Comparison of ENCODE assay signal across 22 cellular contexts in the genomic region with DNA sequence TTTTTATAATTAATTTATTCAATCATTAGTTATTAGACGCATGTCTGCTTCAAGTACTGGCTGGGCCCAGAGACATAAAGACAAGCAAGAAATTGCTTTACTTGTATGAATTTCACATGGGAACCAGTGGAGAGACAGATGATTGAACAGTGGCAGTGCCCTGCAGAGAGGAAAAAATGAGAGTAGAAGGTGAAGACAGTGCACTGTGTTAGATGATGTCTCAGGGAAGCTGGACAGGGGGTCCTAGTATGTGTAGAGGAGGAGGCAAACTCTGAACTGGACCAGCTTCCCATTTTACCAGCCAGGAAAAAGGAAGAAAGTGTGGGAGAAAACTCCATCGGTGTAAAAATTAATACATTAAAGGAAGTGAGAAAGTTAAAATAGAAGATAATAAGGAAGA.
A peak's percentile ranks its signal among the peaks of the same experiment; 100 is the strongest.
DNase-seq lines count a peak whose midpoint lies in the region; ATAC-seq, FAIRE-seq and TF ChIP-seq lines count a peak whose summit lies in the region.
"Had no signal": no experiment of that assay in that cellular context is flagged by ENCODE, and none has a peak within 500 bp of the region (broad histone marks: within the 10 kb centered on the region; RNA-seq: fewer than 3 reads in every experiment).

No MANE protein-coding gene starts in this region.

- no peaks in the 10 kb centered on the region for H3K79me2 ChIP-seq in GM12878 (ENCODE audit: control insufficient read depth, insufficient read depth, low read length)

- no peaks in the 10 kb centered on the region for H3K27me3 Mint-ChIP-seq in stimulated activated naive B cell treated with anti-CD40 and anti-IgM and Interleukin-4, amounts not matched to agents 10 μg/mL and 1 μg/mL and 100 μg/mL, for 72 hours
- H3K27me3 Mint-ChIP-seq: CD4-positive, CD25-positive, alpha-beta regulatory T cell had no signal

- DNase-seq in activated naive CD4-positive, alpha-beta T cell treated with anti-CD3 and anti-CD28 coated beads, Interleukin-2, amount 50 U/mL, for 72 hours (ENCODE audit: low spot score in 2 of 2) = no peak
- DNase-seq in activated naive CD4-positive, alpha-beta T cell treated with anti-CD3 and anti-CD28 coated beads, Interleukin-2, amount 50 U/mL, for 16 hours = no peak
- no peak for DNase-seq in GM12878 (ENCODE audit: low read depth, low spot score)
- DNase-seq in stimulated activated naive B cell treated with anti-CD40 and anti-IgM and Interleukin-4, amounts not matched to agents 10 μg/mL and 1 μg/mL and 100 μg/mL, for 72 hours = no peak
- DNase-seq in stimulated activated CD4-positive, alpha-beta T cell treated with anti-CD3 and anti-CD28 coated beads, Interleukin-4, amount 100 ng/mL, for 1 hour = no peak
- DNase-seq: BE2C; C1 segment of cervical spinal cord; Caco-2; CD4-positive, CD25-positive, alpha-beta regulatory T cell; CD8-positive, alpha-beta T cell; DMS153; DMS79; EL; GF-D8; GM23248; H7; HCEC 1CT had no signal

- TF ChIP-seq RAD21 in GM12878 (IDR thresholded peaks at IDR 0.05; ENCODE audit: insufficient read depth, low read depth, low read length) = no peak

- no peak overlapping the region for H3K27ac ChIP-seq in GM12878 (ENCODE audit: control insufficient read depth, insufficient read depth)
- H3K27ac ChIP-seq: 22Rv1, GM23248 had no signal

- in situ Hi-C loops in GM12878 (cut with MboI) = no loop called here

- H3K4me2 ChIP-seq in GM12878 (ENCODE audit: control insufficient read depth, insufficient read depth) = no peak overlapping the region

- BruUV-seq in GM12878 (replicated peaks; lab: Mats Ljungman, UMichigan) = no TSS peak

- H3K9me3 ChIP-seq in GM12878 (replicated peaks; ENCODE audit: control insufficient read depth, insufficient read depth, low read length) = no peaks in the 10 kb centered on the region
- H3K9me3 ChIP-seq: BE2C, Caco-2 had no signal

- intact Hi-C loops in GM12878 (cut with micrococcal nuclease; ENCODE audit: unreplicated experiment) = no loop called here

- SMC1A ChIA-PET in GM12878 (lab: Charles Lee; ENCODE audit: uncharacterized antibody, unreplicated experiment) = no interaction called here

- no peak overlapping the region for H3K4me3 ChIP-seq in GM12878
- H3K4me3 ChIP-seq: GM23248 had no signal

- FAIRE-seq in GM12878 (lab: Jason Lieb, UNC) = no peak
- FAIRE-seq: A204.1, GM12892, H1 had no signal

- H3K4me1 Mint-ChIP-seq in stimulated activated naive B cell treated with anti-CD40 and anti-IgM and Interleukin-4, amounts not matched to agents 10 μg/mL and 1 μg/mL and 100 μg/mL, for 72 hours = peaks cover 14 to 21% of the 10 kb centered on the region in 2 donors

- peaks cover 0 to 3% of the 10 kb centered on the region in 2 donors for H3K9me3 Mint-ChIP-seq in activated naive CD4-positive, alpha-beta T cell treated with anti-CD3 and anti-CD28 coated beads, Interleukin-2, amount 50 U/mL, for 72 hours
- H3K9me3 Mint-ChIP-seq in stimulated activated naive B cell treated with anti-CD40 and anti-IgM and Interleukin-4, amounts not matched to agents 10 μg/mL and 1 μg/mL and 100 μg/mL, for 72 hours = peaks cover 0 to 4% of the 10 kb centered on the region in 2 donors
- H3K9me3 Mint-ChIP-seq: CD8-positive, alpha-beta T cell had no signal

- H3K36me3 ChIP-seq in GM12878 (ENCODE audit: control insufficient read depth in 2 of 2, insufficient read depth in 2 of 2, low read length in 1 of 2) = no peaks in the 10 kb centered on the region
- H3K36me3 ChIP-seq: BE2C had no signal

- no peak for TF ChIP-seq POLR2A in GM12878 (IDR thresholded peaks at IDR 0.05; ENCODE audit: low read depth, low read length)

- H3K27ac Mint-ChIP-seq in activated naive CD4-positive, alpha-beta T cell treated with anti-CD3 and anti-CD28 coated beads, Interleukin-2, amount 50 U/mL, for 72 hours = peak overlapping the region; percentile 16
- no peak overlapping the region for H3K27ac Mint-ChIP-seq in stimulated activated naive B cell treated with anti-CD40 and anti-IgM and Interleukin-4, amounts not matched to agents 10 μg/mL and 1 μg/mL and 100 μg/mL, for 72 hours
- H3K27ac Mint-ChIP-seq: CD4-positive, CD25-positive, alpha-beta regulatory T cell; CD8-positive, alpha-beta T cell had no signal

- no peak for TF ChIP-seq CTCF in GM12878 (IDR thresholded peaks at IDR 0.05 in 2 of 3, conservative IDR thresholded peaks at IDR 0.05 in 1 of 3; ENCODE audit: control insufficient read depth in 2 of 3, extremely low read depth in 1 of 3, insufficient read depth in 1 of 3, low read depth in 3 of 3, low read length in 3 of 3)

- H3K27me3 ChIP-seq in GM12878 (replicated peaks in 1 of 2; ENCODE audit: control insufficient read depth in 2 of 2, insufficient read depth in 2 of 2, low read length in 1 of 2) = no peaks in the 10 kb centered on the region
- H3K27me3 ChIP-seq: BE2C had no signal

- no peaks in the 10 kb centered on the region for H3K4me1 ChIP-seq in GM12878 (ENCODE audit: control insufficient read depth, insufficient read depth, low read length)
- H3K4me1 ChIP-seq: BE2C had no signal

- no peak overlapping the region for H2AFZ ChIP-seq in GM12878 (ENCODE audit: control insufficient read depth, low read depth, low read length)
- H2AFZ ChIP-seq: GM23248 had no signal

- RAD21 ChIA-PET in GM12878 (lab: Charles Lee; ENCODE audit: unreplicated experiment) = no interaction called here

- CTCF ChIA-PET in GM12878 (lab: Yijun Ruan, JAX) = interaction anchor here (0.7 kb wide), 1 partner anchor 355 kb away, joined by 4 read pairs; no protein-coding TSS in a partner anchor

- H3K4me3 Mint-ChIP-seq in stimulated activated naive B cell treated with anti-CD40 and anti-IgM and Interleukin-4, amounts not matched to agents 10 μg/mL and 1 μg/mL and 100 μg/mL, for 72 hours = peak overlapping the region in 1 of 2 donors; percentile 12
- H3K4me3 Mint-ChIP-seq: CD4-positive, CD25-positive, alpha-beta regulatory T cell; CD8-positive, alpha-beta T cell had no signal

- H4K20me1 ChIP-seq in GM12878 (ENCODE audit: control insufficient read depth, insufficient read depth) = no peaks in the 10 kb centered on the region

- ATAC-seq in activated naive CD4-positive, alpha-beta T cell treated with anti-CD3 and anti-CD28 coated beads, Interleukin-2, amount 50 U/mL, for 72 hours = no peak
- peak; percentile 45 for ATAC-seq in GM12878
- ATAC-seq in stimulated activated naive B cell treated with anti-CD40 and anti-IgM and Interleukin-4, amounts not matched to agents 10 μg/mL and 1 μg/mL and 100 μg/mL, for 72 hours (replicated peaks) = peak; percentile 59 to 64
- ATAC-seq in GM21717 (IDR thresholded peaks at IDR 0.05; ENCODE audit: unreplicated experiment) = no peak
- ATAC-seq: CD8-positive, alpha-beta T cell had no signal

- 48% methylated on average over 2 of the region's 2 CpGs for WGBS in GM12878 (ENCODE audit: insufficient coverage, insufficient replicate concordance, low lambda C conversion rate, missing lambda C conversion rate)

- no peak overlapping the region for H3K9ac ChIP-seq in GM12878 (ENCODE audit: control insufficient read depth, insufficient read depth, low read length)
- H3K9ac ChIP-seq: GM23248 had no signal

- H3K36me3 Mint-ChIP-seq in activated naive CD4-positive, alpha-beta T cell treated with anti-CD3 and anti-CD28 coated beads, Interleukin-2, amount 50 U/mL, for 72 hours = no peaks in the 10 kb centered on the region
- peaks cover 13 to 22% of the 10 kb centered on the region in 2 donors for H3K36me3 Mint-ChIP-seq in stimulated activated naive B cell treated with anti-CD40 and anti-IgM and Interleukin-4, amounts not matched to agents 10 μg/mL and 1 μg/mL and 100 μg/mL, for 72 hours
- H3K36me3 Mint-ChIP-seq: CD8-positive, alpha-beta T cell had no signal

- POLR2A ChIA-PET in GM12878 (lab: Charles Lee) = no interaction called here

- TF ChIP-seq EP300 in GM12878 (IDR thresholded peaks at IDR 0.05; ENCODE audit: borderline replicate concordance in 1 of 2, control insufficient read depth in 1 of 2, low read depth in 2 of 2, low read length in 2 of 2) = no peak

TF ChIP-seq in GM12878, 131 proteins besides CTCF, POLR2A, EP300 and RAD21 (continues in another document):
- no peak for TF ChIP-seq POLR2AphosphoS2 (IDR thresholded peaks at IDR 0.05; ENCODE audit: low read depth, low read length)
- no peak for TF ChIP-seq SPI1 (IDR thresholded peaks at IDR 0.05; ENCODE audit: borderline replicate concordance, insufficient read depth, low read depth, low read length)
- TF ChIP-seq IRF4 (IDR thresholded peaks at IDR 0.05; ENCODE audit: low read depth, low read length) = no peak
- TF ChIP-seq, protein P1, sequence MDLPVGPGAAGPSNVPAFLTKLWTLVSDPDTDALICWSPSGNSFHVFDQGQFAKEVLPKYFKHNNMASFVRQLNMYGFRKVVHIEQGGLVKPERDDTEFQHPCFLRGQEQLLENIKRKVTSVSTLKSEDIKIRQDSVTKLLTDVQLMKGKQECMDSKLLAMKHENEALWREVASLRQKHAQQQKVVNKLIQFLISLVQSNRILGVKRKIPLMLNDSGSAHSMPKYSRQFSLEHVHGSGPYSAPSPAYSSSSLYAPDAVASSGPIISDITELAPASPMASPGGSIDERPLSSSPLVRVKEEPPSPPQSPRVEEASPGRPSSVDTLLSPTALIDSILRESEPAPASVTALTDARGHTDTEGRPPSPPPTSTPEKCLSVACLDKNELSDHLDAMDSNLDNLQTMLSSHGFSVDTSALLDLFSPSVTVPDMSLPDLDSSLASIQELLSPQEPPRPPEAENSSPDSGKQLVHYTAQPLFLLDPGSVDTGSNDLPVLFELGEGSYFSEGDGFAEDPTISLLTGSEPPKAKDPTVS (IDR thresholded peaks at IDR 0.05; ENCODE audit: low read depth, low read length) = no peak
- TF ChIP-seq BCL11A (IDR thresholded peaks at IDR 0.05; ENCODE audit: low read depth, low read length) = no peak
- TF ChIP-seq BMI1 (IDR thresholded peaks at IDR 0.05; ENCODE audit: borderline replicate concordance) = no peak
- TF ChIP-seq TCF12 (IDR thresholded peaks at IDR 0.05; ENCODE audit: low read depth, low read length) = no peak
- TF ChIP-seq NFXL1 (IDR thresholded peaks at IDR 0.05; ENCODE audit: borderline replicate concordance) = no peak
- no peak for TF ChIP-seq TCF7 (IDR thresholded peaks at IDR 0.05; ENCODE audit: borderline replicate concordance)
- no peak for TF ChIP-seq ZNF24 (IDR thresholded peaks at IDR 0.05)
- no peak for TF ChIP-seq DPF2 (IDR thresholded peaks at IDR 0.05)
- TF ChIP-seq STAT3 (IDR thresholded peaks at IDR 0.05; ENCODE audit: low read depth, low read length) = no peak

Comparison
In these comparisons a context has a peak if more than half of its experiments do, and no peak if none do; other contexts are left out.
1. ATAC-seq: peak in GM12878 (single experiment) and stimulated activated naive B cell treated with anti-CD40 and anti-IgM and Interleukin-4, amounts not matched to agents 10 μg/mL and 1 μg/mL and 100 μg/mL, for 72 hours (2 of 2); none in activated naive CD4-positive, alpha-beta T cell treated with anti-CD3 and anti-CD28 coated beads, Interleukin-2, amount 50 U/mL, for 72 hours (0 of 2) and GM21717 (single experiment).